In genomic region chr5:43556857-43557593, GRCh38 we compare ENCODE assay signal across 8 cellular contexts. TPM values are rescaled to one million over a fixed set of nuclear protein-coding genes. Genes with fewer than 3 reads are reported as not detected.
DNase-seq lines count a peak whose midpoint lies in the region; ATAC-seq and TF ChIP-seq lines count a peak whose summit lies in the region.

Gene PAIP1 (minus strand): TSS chr5:43557077. CDS start chr5:43556846, 231 bp downstream.

- H3K4me1 Mint-ChIP-seq in activated T-helper 2 cell treated with anti-CD3 and anti-CD28 coated beads, Interferon-gamma antibody, Interleukin-2, Interleukin-4, amounts not matched to agents 10 μg/mL and 5 μg/mL and 100 μg/mL, durations not matched to agents 14 hours and 24 hours and 36 hours (ENCODE audit: low read depth), result peaks cover 8% of the 10 kb centered on the region
- H3K4me1 Mint-ChIP-seq in nephron, result peaks cover 12% of the 10 kb centered on the region
- H3K4me1 Mint-ChIP-seq in stimulated activated naive CD8-positive, alpha-beta T cell treated with anti-CD3 and anti-CD28 coated beads, Interleukin-15, amount 100 ng/mL, for 72 hours, result peaks cover 25% of the 10 kb centered on the region

- peak; percentile 79 for ATAC-seq in GM21723 (IDR thresholded peaks at IDR 0.05; ENCODE audit: unreplicated experiment)
- peak; percentile 84 for ATAC-seq in stimulated activated naive CD8-positive, alpha-beta T cell treated with anti-CD3 and anti-CD28 coated beads, Interleukin-15, amount 100 ng/mL, for 72 hours

- H3K27ac ChIP-seq in RWPE1, result peak within 1 kb of the TSS; percentile 92

- peak within 1 kb of the TSS; percentile 70 for H3K4me3 ChIP-seq in fibroblast of pulmonary artery (replicated peaks; ENCODE audit: low read depth, low read length)

- H3K27me3 Mint-ChIP-seq in activated T-helper 2 cell treated with anti-CD3 and anti-CD28 coated beads, Interferon-gamma antibody, Interleukin-2, Interleukin-4, amounts not matched to agents 10 μg/mL and 5 μg/mL and 100 μg/mL, durations not matched to agents 14 hours and 24 hours and 36 hours (ENCODE audit: low read depth), result peaks cover 9% of the 10 kb centered on the region
- H3K27me3 Mint-ChIP-seq in nephron (ENCODE audit: low read depth), result no peaks in the 10 kb centered on the region
- peaks cover 11% of the 10 kb centered on the region for H3K27me3 Mint-ChIP-seq in stimulated activated naive CD8-positive, alpha-beta T cell treated with anti-CD3 and anti-CD28 coated beads, Interleukin-15, amount 100 ng/mL, for 72 hours

- CTCF ChIA-PET in RWPE1 (lab: Yijun Ruan, JAX), result interaction anchor here (0.6 to 0.7 kb wide), 3 partner anchors 17 to 1951 kb away, joined by 3 read pairs; no protein-coding TSS in a partner anchor

- POLR2A ChIA-PET in RWPE1 (lab: Yijun Ruan, JAX; ENCODE audit: low non-redundant PET), result no interaction called here

- TF ChIP-seq CTCF in RWPE1 (conservative IDR thresholded peaks at IDR 0.05; ENCODE audit: low read depth) (peak; percentile 96), fibroblast of pulmonary artery (IDR thresholded peaks at IDR 0.05; ENCODE audit: low read length, missing control alignments) (peak; percentile 7), nephron (IDR thresholded peaks at IDR 0.05; ENCODE audit: unreplicated experiment in 3 of 3) (peak; percentile 39 to 72 (median 61))

- peak within 1 kb of the TSS; percentile 86 for H3K4me3 Mint-ChIP-seq in activated T-helper 2 cell treated with anti-CD3 and anti-CD28 coated beads, Interferon-gamma antibody, Interleukin-2, Interleukin-4, amounts not matched to agents 10 μg/mL and 5 μg/mL and 100 μg/mL, durations not matched to agents 14 hours and 24 hours and 36 hours (ENCODE audit: low read depth)
- H3K4me3 Mint-ChIP-seq in nephron, result peak within 1 kb of the TSS; percentile 89 to 95 (median 94)
- H3K4me3 Mint-ChIP-seq in stimulated activated naive CD8-positive, alpha-beta T cell treated with anti-CD3 and anti-CD28 coated beads, Interleukin-15, amount 100 ng/mL, for 72 hours, result peak within 1 kb of the TSS; percentile 89

- H3K27ac Mint-ChIP-seq in activated T-helper 2 cell treated with anti-CD3 and anti-CD28 coated beads, Interferon-gamma antibody, Interleukin-2, Interleukin-4, amounts not matched to agents 10 μg/mL and 5 μg/mL and 100 μg/mL, durations not matched to agents 14 hours and 24 hours and 36 hours, result peak within 1 kb of the TSS; percentile 90
- peak within 1 kb of the TSS; percentile 98 to 100 (median 99) for H3K27ac Mint-ChIP-seq in nephron
- peak within 1 kb of the TSS; percentile 95 to 97 for H3K27ac Mint-ChIP-seq in stimulated activated naive CD8-positive, alpha-beta T cell treated with anti-CD3 and anti-CD28 coated beads, Interleukin-15, amount 100 ng/mL, for 72 hours

- in situ Hi-C loops in KBM-7 (cut with MboI; ENCODE audit: low pct_unique_long_range_greater_than_20kb, low sequenced_read_pairs), result no loop called here

- intact Hi-C loops in activated T-helper 2 cell treated with anti-CD3 and anti-CD28 coated beads, Interferon-gamma antibody, Interleukin-2, Interleukin-4, amounts not matched to agents 10 μg/mL and 5 μg/mL and 100 μg/mL, durations not matched to agents 14 hours and 24 hours and 36 hours (cut with micrococcal nuclease), result loop anchor here (1.0 to 5.0 kb wide), 7 partner anchors 42 to 490 kb away; partner anchors contain the start of genes C5orf34, HMGCS1, NNT and ZNF131

- H3K9me3 Mint-ChIP-seq in activated T-helper 2 cell treated with anti-CD3 and anti-CD28 coated beads, Interferon-gamma antibody, Interleukin-2, Interleukin-4, amounts not matched to agents 10 μg/mL and 5 μg/mL and 100 μg/mL, durations not matched to agents 14 hours and 24 hours and 36 hours, result no peaks in the 10 kb centered on the region
- H3K9me3 Mint-ChIP-seq in nephron, result no peaks in the 10 kb centered on the region
- H3K9me3 Mint-ChIP-seq in stimulated activated naive CD8-positive, alpha-beta T cell treated with anti-CD3 and anti-CD28 coated beads, Interleukin-15, amount 100 ng/mL, for 72 hours, result no peaks in the 10 kb centered on the region

- DNase-seq in EH (ENCODE audit: low read depth), result peak; percentile 89
- DNase-seq in KBM-7, result peak; percentile 84
- DNase-seq in RWPE1 (ENCODE audit: low spot score), result peak; percentile 87
- peak; percentile 84 for DNase-seq in activated T-helper 2 cell treated with anti-CD3 and anti-CD28 coated beads, Interferon-gamma antibody, Interleukin-2, Interleukin-4, amounts not matched to agents 10 μg/mL and 5 μg/mL and 100 μg/mL, durations not matched to agents 14 hours and 24 hours and 36 hours (ENCODE audit: low spot score)
- peak; percentile 89 for DNase-seq in fibroblast of pulmonary artery (ENCODE audit: low read depth)
- DNase-seq in stimulated activated naive CD8-positive, alpha-beta T cell treated with anti-CD3 and anti-CD28 coated beads, Interleukin-15, amount 100 ng/mL, for 72 hours, result peak; percentile 87 to 90

- peaks cover 7% of the 10 kb centered on the region for H3K36me3 Mint-ChIP-seq in activated T-helper 2 cell treated with anti-CD3 and anti-CD28 coated beads, Interferon-gamma antibody, Interleukin-2, Interleukin-4, amounts not matched to agents 10 μg/mL and 5 μg/mL and 100 μg/mL, durations not matched to agents 14 hours and 24 hours and 36 hours (ENCODE audit: low read depth)
- H3K36me3 Mint-ChIP-seq in nephron (ENCODE audit: low read depth), result peaks cover 7% of the 10 kb centered on the region

RNA-seq across cellular contexts. Expression of gene PAIP1, which starts in this region (rescaled TPM):
- 56.8 and 58.0 TPM in 2 replicates for total RNA-seq in activated T-helper 2 cell treated with anti-CD3 and anti-CD28 coated beads, Interferon-gamma antibody, Interleukin-2, Interleukin-4, amounts not matched to agents 10 μg/mL and 5 μg/mL and 100 μg/mL, durations not matched to agents 14 hours and 24 hours and 36 hours

Comparison
In these comparisons a context has a peak if more than half of its experiments do, and no peak if none do; other contexts are left out.
1. Peak in every context shown above with its lines: DNase-seq, ATAC-seq, H3K4me3 ChIP-seq and H3K27ac ChIP-seq.
2. CTCF ChIP-seq: peak in every context shown above with its lines; median percentile 96 in RWPE1; 61 in nephron; 7 in fibroblast of pulmonary artery.